In genomic region chr14:68950111-68950510, GRCh38 we compare ENCODE assay signal across 11 cellular contexts. TPM values are rescaled to one million over a fixed set of nuclear protein-coding genes. Genes with fewer than 3 reads are reported as not detected.
DNase-seq lines count a peak whose midpoint lies in the region; ATAC-seq and TF ChIP-seq lines count a peak whose summit lies in the region.
"Had no signal": no experiment of that assay in that cellular context is flagged by ENCODE, and none has a peak within 500 bp of the region (broad histone marks: within the 10 kb centered on the region; RNA-seq: fewer than 3 reads in every experiment).

No MANE protein-coding gene starts in this region.

- H2AK5ac ChIP-seq in mesenchymal stem cell (ENCODE audit: low read length, severe bottlenecking), result no peak overlapping the region

- H3K79me1 ChIP-seq in mesenchymal stem cell (replicated peaks; ENCODE audit: low read length, poor library complexity, severe bottlenecking), result no peaks in the 10 kb centered on the region

- CTCF ChIA-PET in A673 (lab: Charles Lee), result no interaction called here
- CTCF ChIA-PET in HEK293 (lab: Yijun Ruan, JAX), result no interaction called here

- no peak overlapping the region for H3K14ac ChIP-seq in mesenchymal stem cell (ENCODE audit: low read length in 2 of 2)

- H4K8ac ChIP-seq in mesenchymal stem cell (ENCODE audit: low read length), result no peak overlapping the region

- H3K36me3 ChIP-seq in A673 (ENCODE audit: insufficient read depth, low read length, poor library complexity, severe bottlenecking) (no peaks in the 10 kb centered on the region), HEK293 (ENCODE audit: control insufficient read depth in 2 of 2, insufficient read depth in 1 of 2, low read length in 2 of 2) (no peaks in the 10 kb centered on the region), ascending aorta (peaks cover 6 to 7% of the 10 kb centered on the region in 2 donors), mesenchymal stem cell (ENCODE audit: control insufficient read depth in 1 of 2, insufficient read depth in 2 of 2, low read depth in 1 of 2, low read length in 2 of 2) (peaks cover 0 to 32% of the 10 kb centered on the region in 2 experiments)

- no peaks in the 10 kb centered on the region for H3K27me3 ChIP-seq in A673 (replicated peaks; ENCODE audit: insufficient read depth, low read depth, low read length, poor library complexity)
- no peaks in the 10 kb centered on the region for H3K27me3 ChIP-seq in ascending aorta
- H3K27me3 ChIP-seq in mesenchymal stem cell (ENCODE audit: control insufficient read depth in 1 of 2, insufficient read depth in 1 of 2, low read length in 2 of 2), result no peaks in the 10 kb centered on the region

- H3K27ac ChIP-seq in A673 (ENCODE audit: low read depth, low read length, poor library complexity, severe bottlenecking) (peak overlapping the region; percentile 79), HEK293 (ENCODE audit: extremely low read depth, low read depth, low read length) (no peak overlapping the region), ascending aorta (peak overlapping the region; percentile 92 to 93), mesenchymal stem cell (ENCODE audit: low read length, poor library complexity, severe bottlenecking) (no peak overlapping the region)

- no peak overlapping the region for H3K23ac ChIP-seq in mesenchymal stem cell (ENCODE audit: low read length in 2 of 2)

- no peak for ATAC-seq in HG03521 (IDR thresholded peaks at IDR 0.05; ENCODE audit: unreplicated experiment)

- POLR2A ChIA-PET in A673 (lab: Charles Lee; ENCODE audit: low non-redundant PET), result no interaction called here
- POLR2A ChIA-PET in HEK293 (lab: Yijun Ruan, JAX), result no interaction called here

- H2BK12ac ChIP-seq in mesenchymal stem cell (ENCODE audit: low read length in 2 of 2), result no peak overlapping the region

- whole genome bisulfite sequencing in mesenchymal stem cell, result 83% methylated on average over 2 of the region's 5 CpGs

- H3K9ac ChIP-seq in mesenchymal stem cell (ENCODE audit: low read length), result no peak overlapping the region

- TF ChIP-seq CTCF in A673 (conservative IDR thresholded peaks at IDR 0.05; ENCODE audit: low read depth, low read length) (no peak), HEK293 (tag by site-specific recombination; IDR thresholded peaks at IDR 0.05) (no peak), ascending aorta (IDR thresholded peaks at IDR 0.05) (no peak)

- H2BK15ac ChIP-seq in mesenchymal stem cell (ENCODE audit: low read depth, poor library complexity, severe bottlenecking), result no peak overlapping the region

- H3K4ac ChIP-seq in mesenchymal stem cell (ENCODE audit: low read depth in 1 of 2, low read length in 2 of 2), result no peak overlapping the region

- H2AFZ ChIP-seq in mesenchymal stem cell (ENCODE audit: low read depth, low read length), result no peak overlapping the region

- no peak overlapping the region for H3K18ac ChIP-seq in mesenchymal stem cell (ENCODE audit: low read depth in 1 of 2, low read length in 2 of 2)

- intact Hi-C loops in A673 (cut with micrococcal nuclease; ENCODE audit: unreplicated experiment) (no loop called here), ascending aorta (cut with DNase I) (loop anchor here (2.0 kb wide), 1 partner anchor 27 kb away; no protein-coding TSS in a partner anchor)

- H3K4me1 ChIP-seq in A673 (ENCODE audit: insufficient read depth, low read length, poor library complexity, severe bottlenecking) (peaks cover 98% of the 10 kb centered on the region), HEK293 (ENCODE audit: control insufficient read depth, insufficient read depth, low read length) (peaks cover 11% of the 10 kb centered on the region), ascending aorta (peaks cover 62 to 92% of the 10 kb centered on the region in 2 donors), mesenchymal stem cell (ENCODE audit: control insufficient read depth, insufficient read depth, low read depth, low read length) (peaks cover 58% of the 10 kb centered on the region)

- no peak overlapping the region for H3K4me3 ChIP-seq in A673 (ENCODE audit: low read depth, low read length, poor library complexity, severe bottlenecking)
- no peak overlapping the region for H3K4me3 ChIP-seq in HEK293 (ENCODE audit: low read depth, low read length)
- peak overlapping the region in 1 of 2 donors; percentile 52 for H3K4me3 ChIP-seq in ascending aorta
- H3K4me3 ChIP-seq in mesenchymal stem cell (ENCODE audit: insufficient read depth in 1 of 2, low read depth in 1 of 2, low read length in 2 of 2), result no peak overlapping the region

- H4K91ac ChIP-seq in mesenchymal stem cell (ENCODE audit: low read length), result no peak overlapping the region

- H2BK120ac ChIP-seq in mesenchymal stem cell (ENCODE audit: low read depth, low read length), result no peak overlapping the region

- no peak overlapping the region for H3K4me2 ChIP-seq in mesenchymal stem cell (ENCODE audit: low read length, poor library complexity, severe bottlenecking)

- H2BK5ac ChIP-seq in mesenchymal stem cell (ENCODE audit: low read depth, low read length, poor library complexity, severe bottlenecking), result no peak overlapping the region

- no TSS peak for BruUV-seq in A673 (replicated peaks; lab: Mats Ljungman, UMichigan)

- DNase-seq in A673 (ENCODE audit: low spot score), result peak; percentile 39
- no peak for DNase-seq in ascending aorta (ENCODE audit: low spot score in 2 of 2)
- peak; percentile 78 for DNase-seq in mesenchymal stem cell
- DNase-seq in HT-29 (ENCODE audit: low spot score), result no peak
- no peak for DNase-seq in SK-N-DZ (ENCODE audit: low spot score)
- no peak for DNase-seq in stimulated activated naive CD4-positive, alpha-beta T cell (lab: John Stamatoyannopoulos, UW)
- DNase-seq: activated gamma-delta T cell, endodermal cell, NCI-H2107 had no signal

- no peaks in the 10 kb centered on the region for H3K9me3 ChIP-seq in A673 (ENCODE audit: low read depth, low read length, poor library complexity, severe bottlenecking)
- no peaks in the 10 kb centered on the region for H3K9me3 ChIP-seq in HEK293 (ENCODE audit: control insufficient read depth, insufficient read depth, low read depth, low read length)
- H3K9me3 ChIP-seq in ascending aorta, result no peaks in the 10 kb centered on the region
- H3K9me3 ChIP-seq in mesenchymal stem cell (ENCODE audit: control insufficient read depth, low read length), result no peaks in the 10 kb centered on the region

TF ChIP-seq in HEK293, 187 proteins besides CTCF, POLR2A, EP300 and RAD21:
- TF ChIP-seq ZNF433 (tag by site-specific recombination; IDR thresholded peaks at IDR 0.05; ENCODE audit: low read depth) (no peak), ZNF362 (tag by site-specific recombination; IDR thresholded peaks at IDR 0.05) (0 out of 2 replicates have a peak, but pooled peaks have one; percentile 52), ZEB2 (tag by site-specific recombination; IDR thresholded peaks at IDR 0.05) (no peak)

RNA-seq across cellular contexts. Expression of gene ACTN1, which starts 29.0 kb away (rescaled TPM):
- total RNA-seq in A673 (2021) (148 and 163 TPM in 2 replicates), ascending aorta (814 TPM)
- polyA plus RNA-seq in mesenchymal stem cell (2013, experiment 1 of 2), result 359 TPM
- 344 TPM for polyA plus RNA-seq in mesenchymal stem cell (2013, experiment 2 of 2)
- 104 and 115 TPM in 2 replicates for total RNA-seq in HT-29 (2014; rRNA removed; shearing (Covaris generic))
- 31.1 and 44.7 TPM in 2 replicates for polyA plus RNA-seq in SK-N-DZ (2014; cell fraction: cytosol; rRNA removed)
- 18.8 and 35.8 TPM in 2 replicates for polyA plus RNA-seq in SK-N-DZ (2014; cell fraction: nucleus; rRNA removed)

Comparison
In these comparisons a context has a peak if more than half of its experiments do, and no peak if none do; other contexts are left out.
1. DNase-seq: peak in A673 (single experiment) and mesenchymal stem cell (single experiment); none in ascending aorta (0 of 2), HT-29 (single experiment), SK-N-DZ (single experiment) and stimulated activated naive CD4-positive, alpha-beta T cell (0 of 6).
2. H3K27ac ChIP-seq: peak in A673 (single experiment) and ascending aorta (2 of 2); none in HEK293 (single experiment) and mesenchymal stem cell (single experiment).